ENCODE assay signal across 9 cellular contexts in genomic region chr7:144818516-144818915, GRCh38. TPM values are rescaled to one million over a fixed set of nuclear protein-coding genes. Genes with fewer than 3 reads are reported as not detected.
DNase-seq lines count a peak whose midpoint lies in the region; ATAC-seq, FAIRE-seq and TF ChIP-seq lines count a peak whose summit lies in the region.
"Had no signal": no experiment of that assay in that cellular context is flagged by ENCODE, and none has a peak within 500 bp of the region (broad histone marks: within the 10 kb centered on the region; RNA-seq: fewer than 3 reads in every experiment).

No MANE protein-coding gene starts in this region.

- TF ChIP-seq CTCF in epithelial cell of esophagus (IDR thresholded peaks at IDR 0.05; ENCODE audit: insufficient read depth, low read depth, low read length, missing control alignments) = no peak

- H3K36me3 ChIP-seq in aorta (ENCODE audit: control insufficient read depth in 1 of 2, insufficient read depth in 2 of 2, low read length in 1 of 2) = no peaks in the 10 kb centered on the region
- H3K36me3 ChIP-seq: pancreas had no signal

- no peaks in the 10 kb centered on the region for H3K4me1 ChIP-seq in aorta (ENCODE audit: control insufficient read depth in 1 of 2, insufficient read depth in 2 of 2, low read length in 2 of 2)

- peak; percentile 64 for FAIRE-seq in GM12891 (lab: Jason Lieb, UNC)
- FAIRE-seq: pancreas had no signal

- no peak overlapping the region for H3K4me3 ChIP-seq in epithelial cell of esophagus (ENCODE audit: low read length)
- H3K4me3 ChIP-seq in aorta (ENCODE audit: low read length in 2 of 2) = no peak overlapping the region
- H3K4me3 ChIP-seq: pancreas had no signal

- no peak for TF ChIP-seq POLR2A in GM12891 (IDR thresholded peaks at IDR 0.05; ENCODE audit: low read depth, low read length)

- intact Hi-C loops in aorta (cut with DNase I) = no loop called here

- 72 to 87% methylated on average over 4 of the region's 4 CpGs for WGBS in aorta, 2 donors

- no peak for DNase-seq in GM12891 (ENCODE audit: insufficient read length, low spot score)
- DNase-seq in T follicular helper cell (ENCODE audit: low read depth) = peak; percentile 56
- DNase-seq in epithelial cell of esophagus (ENCODE audit: low read depth) = peak; percentile 21
- DNase-seq in aorta = no peak
- DNase-seq in AG08395 (ENCODE audit: low spot score) = no peak
- no peak for DNase-seq in NCI-H510A treated with DMSO at 0.1 percent for 48 hours (lab: John Stamatoyannopoulos, UW)
- no peak for DNase-seq in DMS79 treated with DMSO at 0.1 percent for 48 hours (lab: John Stamatoyannopoulos, UW)
- DNase-seq: pancreas had no signal

- H3K27me3 ChIP-seq in aorta (ENCODE audit: control insufficient read depth in 1 of 2, insufficient read depth in 2 of 2, low read length in 1 of 2) = no peaks in the 10 kb centered on the region
- H3K27me3 ChIP-seq: pancreas had no signal

- H3K9me3 ChIP-seq in aorta (ENCODE audit: control insufficient read depth, low read length) = no peaks in the 10 kb centered on the region
- H3K9me3 ChIP-seq: pancreas had no signal

- ATAC-seq in GM21717 (IDR thresholded peaks at IDR 0.05; ENCODE audit: unreplicated experiment) = peak; percentile 73
- ATAC-seq in aorta (ENCODE audit: low FRiP score) = no peak

- no peak overlapping the region for H3K27ac ChIP-seq in aorta (ENCODE audit: low read depth in 1 of 2, low read length in 2 of 2)
- H3K27ac ChIP-seq: pancreas had no signal

TF ChIP-seq in GM12891, 5 proteins besides CTCF, POLR2A, EP300 and RAD21:
- TF ChIP-seq POU2F2 (IDR thresholded peaks at IDR 0.05; ENCODE audit: low read depth, low read length) (no peak), SPI1 (IDR thresholded peaks at IDR 0.05; ENCODE audit: low read depth, low read length) (no peak), POLR2AphosphoS5 (IDR thresholded peaks at IDR 0.05; ENCODE audit: low read depth, low read length) (no peak), PAX5 (IDR thresholded peaks at IDR 0.05; ENCODE audit: insufficient read depth, low read length, severe bottlenecking) (no peak), TAF1 (IDR thresholded peaks at IDR 0.05; ENCODE audit: low read depth, low read length) (no peak)

RNA-seq across cellular contexts. Expression of gene TPK1, which starts 17.3 kb away (rescaled TPM):
- 7.8 TPM for polyA plus RNA-seq in GM12891 (2012; ENCODE audit: low read depth, missing spikeins)
- total RNA-seq in aorta = 10 to 100 TPM; 11.5 to 14.1 TPM
- 10 to 100 TPM in 1 of 2 donors, 1 to 10 TPM in 1; 6.7 to 13.3 TPM for polyA plus RNA-seq in aorta

Comparison
In these comparisons a context has a peak if more than half of its experiments do, and no peak if none do; other contexts are left out.
1. DNase-seq: peak in T follicular helper cell (single experiment) and epithelial cell of esophagus (single experiment); none in GM12891 (single experiment), aorta (0 of 2), AG08395 (single experiment), NCI-H510A treated with DMSO at 0.1 percent for 48 hours (single experiment) and DMS79 treated with DMSO at 0.1 percent for 48 hours (single experiment).